14 cellular contexts compared by ENCODE assay signal in the genomic region with DNA sequence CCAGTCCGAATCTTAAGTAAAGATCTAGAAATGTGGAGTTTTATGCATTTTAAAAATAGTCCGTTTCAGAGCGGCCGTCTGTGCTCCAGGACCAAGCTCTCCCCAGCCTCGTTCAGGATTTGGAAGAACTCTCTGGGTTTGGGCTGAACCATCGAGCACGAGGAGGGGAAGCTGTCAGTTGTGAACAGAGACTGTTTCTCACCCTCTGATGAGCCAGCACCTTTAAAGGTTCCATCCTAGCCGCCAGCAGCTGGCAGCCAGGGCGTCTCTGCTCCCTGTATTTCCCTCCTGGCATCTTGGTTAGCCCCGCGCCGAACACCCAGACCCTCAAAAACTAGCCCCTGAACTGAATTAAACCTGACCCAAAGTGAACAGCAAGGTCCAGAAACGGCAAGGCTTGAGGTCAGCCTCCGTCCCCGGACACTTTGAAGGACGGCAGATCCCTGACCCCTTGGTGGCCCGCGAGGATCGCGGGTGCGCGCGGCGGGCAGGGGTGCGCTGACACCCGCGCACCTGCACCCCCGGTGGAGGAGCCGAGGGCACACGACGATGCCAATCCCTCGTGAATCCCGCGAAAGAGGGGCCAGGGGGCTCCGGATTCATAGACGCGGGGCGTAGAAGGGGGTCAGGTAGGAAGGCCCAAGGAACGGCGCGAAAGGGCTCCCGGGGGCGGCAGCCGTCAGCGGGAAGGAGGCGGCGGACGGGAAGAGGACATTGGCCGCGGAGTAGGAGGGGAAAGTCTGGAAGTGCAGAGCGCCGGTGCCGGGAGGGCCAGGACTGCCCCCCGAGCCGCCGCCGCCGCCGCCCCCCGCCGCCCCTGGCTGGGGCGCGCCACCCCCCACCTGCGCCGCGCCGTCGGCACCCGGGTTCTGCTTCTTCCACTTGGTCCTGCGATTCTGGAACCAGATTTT. TPM values are rescaled to one million over a fixed set of nuclear protein-coding genes. Genes with fewer than 3 reads are reported as not detected.
DNase-seq lines count a peak whose midpoint lies in the region; ATAC-seq, FAIRE-seq and TF ChIP-seq lines count a peak whose summit lies in the region.
"Had no signal": no experiment of that assay in that cellular context is flagged by ENCODE, and none has a peak within 500 bp of the region (broad histone marks: within the 10 kb centered on the region; RNA-seq: fewer than 3 reads in every experiment).

No MANE protein-coding gene starts in this region.

- DNase-seq in K562 (ENCODE audit: extremely low read depth in 1 of 4, low spot score in 3 of 4) (no peak), HepG2 (ENCODE audit: low spot score) (no peak), gastrocnemius medialis (no peak), NCI-H1105 treated with DMSO at 0.1 percent for 48 hours (lab: John Stamatoyannopoulos, UW) (no peak), small intestine (no peak), omental fat pad (ENCODE audit: low spot score) (no peak)
- DNase-seq: activated CD4-positive, alpha-beta T cell treated with anti-CD3 and anti-CD28 coated beads, Interleukin-2, amount 50 U/mL, for 48 hours; colonic mucosa; left colon; occipital lobe; stimulated activated CD4-positive, alpha-beta T cell treated with anti-CD3 and anti-CD28 coated beads, Interleukin-4, amount 100 ng/mL, for 1 hour had no signal

- intact Hi-C loops in K562 (cut with micrococcal nuclease) (no loop called here), HepG2 (cut with micrococcal nuclease; ENCODE audit: unreplicated experiment) (no loop called here), gastrocnemius medialis (cut with DNase I; ENCODE audit: low total_unique reads) (no loop called here)

- ATAC-seq in K562 (no peak), HepG2 (no peak), gastrocnemius medialis (no peak), omental fat pad (ENCODE audit: low FRiP score) (no peak)

- H3K9me3 ChIP-seq in HEK293 (ENCODE audit: control insufficient read depth, insufficient read depth, low read depth, low read length) (no peaks in the 10 kb centered on the region), K562 (replicated peaks; ENCODE audit: control insufficient read depth, insufficient read depth, low read depth, low read length) (no peaks in the 10 kb centered on the region), HepG2 (ENCODE audit: low read length) (no peaks in the 10 kb centered on the region), gastrocnemius medialis (no peaks in the 10 kb centered on the region), small intestine (ENCODE audit: control insufficient read depth, low read depth) (no peaks in the 10 kb centered on the region)
- H3K9me3 ChIP-seq: colonic mucosa had no signal

- no TSS peak for BruUV-seq in K562 (replicated peaks; lab: Mats Ljungman, UMichigan)
- no TSS peak for BruUV-seq in HepG2 (replicated peaks; lab: Mats Ljungman, UMichigan)

- TF ChIP-seq CTCF in HEK293 (tag by site-specific recombination; IDR thresholded peaks at IDR 0.05): no peak
- no peak for TF ChIP-seq CTCF in K562 (IDR thresholded peaks at IDR 0.05 in 2 of 3, conservative IDR thresholded peaks at IDR 0.05 in 1 of 3; ENCODE audit: insufficient read depth in 2 of 3, low read depth in 1 of 3, low read length in 3 of 3)
- no peak for TF ChIP-seq CTCF in HepG2 (CRISPR knock-in tag; IDR thresholded peaks at IDR 0.05)
- TF ChIP-seq CTCF in gastrocnemius medialis (IDR thresholded peaks at IDR 0.05 in 4 of 5, conservative IDR thresholded peaks at IDR 0.05 in 1 of 5): no peak
- TF ChIP-seq CTCF in omental fat pad (IDR thresholded peaks at IDR 0.05): no peak

- H4K20me1 ChIP-seq in K562 (replicated peaks; ENCODE audit: control insufficient read depth, insufficient read depth, low read length): no peaks in the 10 kb centered on the region
- no peaks in the 10 kb centered on the region for H4K20me1 ChIP-seq in HepG2 (ENCODE audit: insufficient read depth, low read length)

- in situ Hi-C loops in K562 (cut with MboI) (no loop called here), HepG2 (cut with HindIII; ENCODE audit: extremely low pct_ligation_motif_present, low pct_unique_long_range_greater_than_20kb) (no loop called here), gastrocnemius medialis (cut with MboI; ENCODE audit: low sequenced_read_pairs in 4 of 4) (no loop called here)

- H3K4me1 ChIP-seq in HEK293 (ENCODE audit: control insufficient read depth, insufficient read depth, low read length) (peaks cover 5% of the 10 kb centered on the region; the same call in 1 of the 2 replicates), K562 (replicated peaks in 1 of 2; ENCODE audit: control insufficient read depth in 2 of 2, insufficient read depth in 2 of 2, low read length in 2 of 2) (peaks cover 0 to 3% of the 10 kb centered on the region in 2 experiments; a peak in 3 of 5 replicates), HepG2 (ENCODE audit: insufficient read depth, low read length) (peaks cover 20% of the 10 kb centered on the region), gastrocnemius medialis (peaks cover 3 to 8% of the 10 kb centered on the region in 2 donors), small intestine (ENCODE audit: control insufficient read depth in 2 of 2, insufficient read depth in 1 of 2, low read depth in 1 of 2, low read length in 1 of 2) (peaks cover 2 to 3% of the 10 kb centered on the region in 2 donors)

- H3K27ac ChIP-seq in HEK293 (ENCODE audit: extremely low read depth, low read depth, low read length) (no peak overlapping the region), K562 (ENCODE audit: extremely low read depth, low read depth, low read length) (no peak overlapping the region), HepG2 (ENCODE audit: extremely low read length, insufficient read depth, low read length) (no peak overlapping the region), gastrocnemius medialis (no peak overlapping the region), small intestine (ENCODE audit: low read depth in 1 of 2, low read length in 1 of 2) (no peak overlapping the region)
- H3K27ac ChIP-seq: colonic mucosa had no signal

- POLR2A ChIA-PET in HEK293 (lab: Yijun Ruan, JAX) (interaction anchor here (1.0 kb wide), 1 partner anchor 28 kb away, joined by 5 read pairs; a partner anchor contains a TSS), K562 (lab: Yijun Ruan, JAX) (no interaction called here), HepG2 (lab: Yijun Ruan, JAX) (no interaction called here)

- TF ChIP-seq EP300 in K562 (IDR thresholded peaks at IDR 0.05; ENCODE audit: low read length): no peak
- no peak for TF ChIP-seq EP300 in HepG2 (IDR thresholded peaks at IDR 0.05; ENCODE audit: low read depth in 2 of 2, low read length in 2 of 2)
- no peak for TF ChIP-seq EP300 in HepG2 (CRISPR knock-in tag; IDR thresholded peaks at IDR 0.05; ENCODE audit: borderline replicate concordance)

- no peaks in the 10 kb centered on the region for H3K9me1 ChIP-seq in K562 (ENCODE audit: control insufficient read depth, insufficient read depth, low read length)

- no peak overlapping the region for H2AFZ ChIP-seq in K562 (ENCODE audit: low read depth, low read length)
- H2AFZ ChIP-seq in HepG2 (ENCODE audit: low read length): no peak overlapping the region

- TF ChIP-seq RAD21 in K562 (CRISPR knock-in tag; conservative IDR thresholded peaks at IDR 0.05 in 1 of 2, IDR thresholded peaks at IDR 0.05 in 1 of 2): no peak
- no peak for TF ChIP-seq RAD21 in HepG2 (CRISPR knock-in tag; IDR thresholded peaks at IDR 0.05)

- no peaks in the 10 kb centered on the region for H3K27me3 ChIP-seq in K562 (ENCODE audit: control insufficient read depth in 2 of 2, insufficient read depth in 2 of 2, low read length in 2 of 2)
- H3K27me3 ChIP-seq in HepG2 (ENCODE audit: control insufficient read depth in 1 of 2, insufficient read depth in 2 of 2, low read length in 2 of 2): peaks cover 13 to 62% of the 10 kb centered on the region in 2 experiments
- peaks cover 68 to 84% (median 81%) of the 10 kb centered on the region in 3 donors for H3K27me3 ChIP-seq in gastrocnemius medialis
- H3K27me3 ChIP-seq in small intestine (ENCODE audit: control insufficient read depth in 2 of 2, insufficient read depth in 2 of 2, low read length in 2 of 2): peaks cover 15 to 39% of the 10 kb centered on the region in 2 donors

- CTCF ChIA-PET in HEK293 (lab: Yijun Ruan, JAX): no interaction called here
- CTCF ChIA-PET in K562 (lab: Yijun Ruan, JAX; ENCODE audit: low intra/inter-chr PET ratio): no interaction called here
- CTCF ChIA-PET in HepG2 (lab: Yijun Ruan, JAX; ENCODE audit: low intra/inter-chr PET ratio, low total read pairs): no interaction called here

- H3K79me2 ChIP-seq in K562 (ENCODE audit: control insufficient read depth, insufficient read depth, low read length) (no peaks in the 10 kb centered on the region), HepG2 (ENCODE audit: insufficient read depth, low read length) (no peaks in the 10 kb centered on the region)

- H3K4me3 ChIP-seq in HEK293 (ENCODE audit: low read depth, low read length): no peak overlapping the region
- H3K4me3 ChIP-seq in K562: no peak overlapping the region
- H3K4me3 ChIP-seq in HepG2 (replicated peaks in 1 of 3; ENCODE audit: insufficient read depth in 1 of 3, low read depth in 2 of 3, low read length in 3 of 3): peak overlapping the region in 1 of 3 experiments; percentile 46; a peak in 1 of 6 replicates
- H3K4me3 ChIP-seq in gastrocnemius medialis: peak overlapping the region in 3 of 4 donors; percentile 15 to 39 (median 38)
- H3K4me3 ChIP-seq in small intestine (ENCODE audit: low read depth in 1 of 2, low read length in 2 of 2): peak overlapping the region in 1 of 2 donors; percentile 44
- H3K4me3 ChIP-seq: colonic mucosa had no signal

- H3K4me2 ChIP-seq in K562 (ENCODE audit: insufficient read depth, low read length) (no peak overlapping the region), HepG2 (ENCODE audit: low read depth, low read length) (peak overlapping the region; percentile 55)

- H3K9ac ChIP-seq in K562 (ENCODE audit: insufficient read depth in 1 of 2, low read depth in 2 of 2, low read length in 2 of 2) (no peak overlapping the region), HepG2 (ENCODE audit: insufficient read depth, low read depth, low read length) (no peak overlapping the region)

- no peak for TF ChIP-seq POLR2A in K562 (conservative IDR thresholded peaks at IDR 0.05)
- no peak for TF ChIP-seq POLR2A in HepG2 (IDR thresholded peaks at IDR 0.05; ENCODE audit: insufficient read depth in 1 of 2, low read depth in 2 of 2, low read length in 2 of 2)
- no peak for TF ChIP-seq POLR2A in gastrocnemius medialis (IDR thresholded peaks at IDR 0.05)

- WGBS in K562 (ENCODE audit: insufficient coverage, low coverage, missing lambda C conversion rate): 73% methylated on average over 24 of the region's 70 CpGs
- WGBS in HepG2 (ENCODE audit: low lambda C conversion rate): 57% methylated on average over 45 of the region's 70 CpGs
- 16 to 29% (median 26%) methylated on average over 42 to 70 of the region's 70 CpGs for WGBS in small intestine, 3 donors

- H3K36me3 ChIP-seq in HEK293 (ENCODE audit: control insufficient read depth in 2 of 2, insufficient read depth in 1 of 2, low read length in 2 of 2) (no peaks in the 10 kb centered on the region), K562 (ENCODE audit: control insufficient read depth, insufficient read depth, low read length) (no peaks in the 10 kb centered on the region), HepG2 (replicated peaks in 1 of 2; ENCODE audit: control insufficient read depth in 1 of 2, insufficient read depth in 2 of 2, low read length in 2 of 2) (no peaks in the 10 kb centered on the region), gastrocnemius medialis (no peaks in the 10 kb centered on the region), small intestine (ENCODE audit: control insufficient read depth in 2 of 2, insufficient read depth in 2 of 2, low read length in 2 of 2) (no peaks in the 10 kb centered on the region)
- H3K36me3 ChIP-seq: colonic mucosa had no signal

- FAIRE-seq in K562 (lab: Jason Lieb, UNC) (no peak), HepG2 (lab: Jason Lieb, UNC) (no peak), small intestine (lab: Jason Lieb, UNC) (no peak)

RNA-seq across cellular contexts. Expression of a gene that starts 2.8 kb away (rescaled TPM):
- total RNA-seq in K562 (2011; cell fraction: chromatin; rRNA removed; ENCODE audit: low replicate concordance): not detected in 2 replicates
- not detected in 2 replicates for total RNA-seq in K562 (2011; cell fraction: nucleolus; rRNA removed)
- total RNA-seq in K562 (2011; cell fraction: nucleoplasm; rRNA removed): not detected in 2 replicates
- not detected in 2 replicates for total RNA-seq in K562 (2014; rRNA removed)
- total RNA-seq in K562 (2014; rRNA removed; fragmentation: Illumina TruSeq; extraction: Trizol): not detected in 2 replicates
- total RNA-seq in K562 (2015; rRNA removed; fragmentation: Illumina TruSeq; extraction: Trizol): not detected in 2 replicates
- 0.04 TPM in 1 of 2 replicates, not detected in the other for total RNA-seq in K562 (2021)
- polyA plus RNA-seq in K562 (2011; rRNA removed): not detected in 2 replicates
- not detected in 2 replicates for polyA plus RNA-seq in K562 (2011; cell fraction: cytosol; rRNA removed)
- polyA plus RNA-seq in K562 (2011; cell fraction: nucleus; rRNA removed): not detected in 2 replicates
- polyA plus RNA-seq in K562 (2012): not detected in 2 replicates
- polyA plus RNA-seq in K562 (2014; fragmentation: Illumina TruSeq; extraction: Trizol): not detected in 2 replicates
- not detected for polyA plus RNA-seq in K562 (2014; fragmentation: Nextera tagmentation; extraction: Ambion mirVana)
- polyA plus RNA-seq in K562 (2014; rRNA removed): not detected in 2 replicates
- not detected in 2 replicates for polyA minus RNA-seq in K562 (2011; rRNA and poly(A)+ RNA removed)
- polyA minus RNA-seq in K562 (2011; cell fraction: cytosol; rRNA and poly(A)+ RNA removed): not detected in 2 replicates
- not detected in 2 replicates for polyA minus RNA-seq in K562 (2011; cell fraction: nucleus; rRNA and poly(A)+ RNA removed)
- not detected in 2 replicates for total RNA-seq in HepG2 (2016; rRNA removed; fragmentation: Illumina TruSeq; extraction: Trizol)
- not detected in 2 replicates for total RNA-seq in HepG2 (2016; cell fraction: cytosol; rRNA removed; fragmentation: Illumina TruSeq; extraction: Trizol; ENCODE audit: low read depth)
- not detected in 2 replicates for total RNA-seq in HepG2 (2016; cell fraction: insoluble cytoplasmic fraction; rRNA removed; fragmentation: Illumina TruSeq; extraction: Trizol)
- not detected in 2 replicates for total RNA-seq in HepG2 (2016; cell fraction: membrane; rRNA removed; fragmentation: Illumina TruSeq; extraction: Trizol)
- total RNA-seq in HepG2 (2016; cell fraction: nucleus; rRNA removed; fragmentation: Illumina TruSeq; extraction: Trizol): not detected in 2 replicates
- polyA plus RNA-seq in HepG2 (2011; rRNA removed): not detected in 2 replicates
- polyA plus RNA-seq in HepG2 (2011; cell fraction: cytosol; rRNA removed): not detected in 2 replicates
- not detected in 2 replicates for polyA plus RNA-seq in HepG2 (2011; cell fraction: nucleus; rRNA removed)
- not detected in 2 replicates for polyA plus RNA-seq in HepG2 (2012)
- not detected in 2 replicates for polyA plus RNA-seq in HepG2 (2016; cell fraction: cytosol; fragmentation: Illumina TruSeq; extraction: Trizol; ENCODE audit: low read depth)
- polyA plus RNA-seq in HepG2 (2016; cell fraction: insoluble cytoplasmic fraction; fragmentation: Illumina TruSeq; extraction: Trizol; ENCODE audit: low read depth): not detected in 2 replicates
- not detected in 2 replicates for polyA plus RNA-seq in HepG2 (2016; cell fraction: membrane; fragmentation: Illumina TruSeq; extraction: Trizol; ENCODE audit: low read depth)
- polyA plus RNA-seq in HepG2 (2016; cell fraction: nucleus; fragmentation: Illumina TruSeq; extraction: Trizol; ENCODE audit: insufficient read depth, low read depth): not detected in 2 replicates
- polyA minus RNA-seq in HepG2 (2011; rRNA and poly(A)+ RNA removed; ENCODE audit: low replicate concordance): not detected in 2 replicates
- not detected in 2 replicates for polyA minus RNA-seq in HepG2 (2011; cell fraction: cytosol; rRNA and poly(A)+ RNA removed)
- polyA minus RNA-seq in HepG2 (2011; cell fraction: nucleus; rRNA and poly(A)+ RNA removed): not detected in 2 replicates
- not detected for total RNA-seq in gastrocnemius medialis
- polyA plus RNA-seq in small intestine: under 1 TPM in 1 of 3 donors, not detected in 2; 0.06 TPM
- not detected for total RNA-seq in omental fat pad
- total RNA-seq: activated naive CD4-positive, alpha-beta T cell treated with anti-CD3 and anti-CD28 coated beads, Interleukin-2, amount 50 U/mL, for 72 hours; left colon; LHCN-M2 had no signal

RNA-seq across cellular contexts. Expression of a gene that starts 14.5 kb away (rescaled TPM):
- 4.8 and 10.8 TPM in 2 replicates for total RNA-seq in K562 (2011; cell fraction: chromatin; rRNA removed; ENCODE audit: low replicate concordance)
- total RNA-seq in K562 (2011; cell fraction: nucleolus; rRNA removed): 8.4 and 8.8 TPM in 2 replicates
- 5.4 and 5.6 TPM in 2 replicates for total RNA-seq in K562 (2011; cell fraction: nucleoplasm; rRNA removed)
- total RNA-seq in K562 (2014; rRNA removed): 2.4 and 6.0 TPM in 2 replicates
- total RNA-seq in K562 (2014; rRNA removed; fragmentation: Illumina TruSeq; extraction: Trizol): 2.2 and 3.3 TPM in 2 replicates
- total RNA-seq in K562 (2015; rRNA removed; fragmentation: Illumina TruSeq; extraction: Trizol): 3.0 and 3.3 TPM in 2 replicates
- 5.3 and 6.3 TPM in 2 replicates for total RNA-seq in K562 (2021)
- polyA plus RNA-seq in K562 (2011; rRNA removed): 6.6 and 7.4 TPM in 2 replicates
- 5.8 and 6.9 TPM in 2 replicates for polyA plus RNA-seq in K562 (2011; cell fraction: cytosol; rRNA removed)
- 8.0 and 9.5 TPM in 2 replicates for polyA plus RNA-seq in K562 (2011; cell fraction: nucleus; rRNA removed)
- polyA plus RNA-seq in K562 (2012): 7.6 and 10.8 TPM in 2 replicates
- polyA plus RNA-seq in K562 (2014; fragmentation: Illumina TruSeq; extraction: Trizol): 3.0 and 3.2 TPM in 2 replicates
- under 1 TPM; 0.34 to 0.56 TPM for polyA plus RNA-seq in K562 (2014; fragmentation: Nextera tagmentation; extraction: Ambion mirVana)
- polyA plus RNA-seq in K562 (2014; rRNA removed): 4.1 and 6.4 TPM in 2 replicates
- polyA minus RNA-seq in K562 (2011; rRNA and poly(A)+ RNA removed): 2.7 and 4.6 TPM in 2 replicates
- 2.4 and 4.1 TPM in 2 replicates for polyA minus RNA-seq in K562 (2011; cell fraction: cytosol; rRNA and poly(A)+ RNA removed)
- 2.6 and 3.4 TPM in 2 replicates for polyA minus RNA-seq in K562 (2011; cell fraction: nucleus; rRNA and poly(A)+ RNA removed)
- total RNA-seq in HepG2 (2016; rRNA removed; fragmentation: Illumina TruSeq; extraction: Trizol): 3.7 and 5.2 TPM in 2 replicates
- total RNA-seq in HepG2 (2016; cell fraction: cytosol; rRNA removed; fragmentation: Illumina TruSeq; extraction: Trizol; ENCODE audit: low read depth): 1.1 and 1.9 TPM in 2 replicates
- 4.7 and 6.3 TPM in 2 replicates for total RNA-seq in HepG2 (2016; cell fraction: insoluble cytoplasmic fraction; rRNA removed; fragmentation: Illumina TruSeq; extraction: Trizol)
- 1.9 TPM in 2 replicates for total RNA-seq in HepG2 (2016; cell fraction: membrane; rRNA removed; fragmentation: Illumina TruSeq; extraction: Trizol)
- 2.4 and 3.4 TPM in 2 replicates for total RNA-seq in HepG2 (2016; cell fraction: nucleus; rRNA removed; fragmentation: Illumina TruSeq; extraction: Trizol)
- polyA plus RNA-seq in HepG2 (2011; rRNA removed): 13.1 and 13.7 TPM in 2 replicates
- 14.4 and 17.0 TPM in 2 replicates for polyA plus RNA-seq in HepG2 (2011; cell fraction: cytosol; rRNA removed)
- polyA plus RNA-seq in HepG2 (2011; cell fraction: nucleus; rRNA removed): 11.1 and 11.2 TPM in 2 replicates
- 10.0 and 13.7 TPM in 2 replicates for polyA plus RNA-seq in HepG2 (2012)
- 3.8 and 5.7 TPM in 2 replicates for polyA plus RNA-seq in HepG2 (2016; cell fraction: cytosol; fragmentation: Illumina TruSeq; extraction: Trizol; ENCODE audit: low read depth)
- 7.2 and 9.2 TPM in 2 replicates for polyA plus RNA-seq in HepG2 (2016; cell fraction: insoluble cytoplasmic fraction; fragmentation: Illumina TruSeq; extraction: Trizol; ENCODE audit: low read depth)
- 5.6 and 5.8 TPM in 2 replicates for polyA plus RNA-seq in HepG2 (2016; cell fraction: membrane; fragmentation: Illumina TruSeq; extraction: Trizol; ENCODE audit: low read depth)
- polyA plus RNA-seq in HepG2 (2016; cell fraction: nucleus; fragmentation: Illumina TruSeq; extraction: Trizol; ENCODE audit: insufficient read depth, low read depth): 5.1 and 7.2 TPM in 2 replicates
- polyA minus RNA-seq in HepG2 (2011; rRNA and poly(A)+ RNA removed; ENCODE audit: low replicate concordance): 12.5 and 12.6 TPM in 2 replicates
- polyA minus RNA-seq in HepG2 (2011; cell fraction: cytosol; rRNA and poly(A)+ RNA removed): 6.0 and 7.2 TPM in 2 replicates
- 7.0 and 9.8 TPM in 2 replicates for polyA minus RNA-seq in HepG2 (2011; cell fraction: nucleus; rRNA and poly(A)+ RNA removed)
- 10 to 100 TPM in 3 of 4 donors, 1 to 10 TPM in 1; 4.9 to 16.0 (median 12.2) TPM for total RNA-seq in gastrocnemius medialis
- polyA plus RNA-seq in small intestine: 10 to 100 TPM; 17.2 to 36.5 (median 33.5) TPM
- 10 to 100 TPM; 10.1 to 16.2 (median 13.7) TPM for total RNA-seq in omental fat pad

RNA-seq across cellular contexts. Expression of a gene that starts 28.4 kb away (rescaled TPM):
- total RNA-seq in K562 (2011; cell fraction: chromatin; rRNA removed; ENCODE audit: low replicate concordance): 51.6 and 128 TPM in 2 replicates
- total RNA-seq in K562 (2011; cell fraction: nucleolus; rRNA removed): 37.5 and 42.6 TPM in 2 replicates
- total RNA-seq in K562 (2011; cell fraction: nucleoplasm; rRNA removed): 70.5 and 72.6 TPM in 2 replicates
- total RNA-seq in K562 (2014; rRNA removed) (100 and 106 TPM in 2 replicates), K562 (2014; rRNA removed; fragmentation: Illumina TruSeq; extraction: Trizol) (214 and 230 TPM in 2 replicates), K562 (2015; rRNA removed; fragmentation: Illumina TruSeq; extraction: Trizol) (139 and 152 TPM in 2 replicates), K562 (2021) (119 and 132 TPM in 2 replicates), HepG2 (2016; rRNA removed; fragmentation: Illumina TruSeq; extraction: Trizol) (96.7 and 152 TPM in 2 replicates), gastrocnemius medialis (10 to 100 TPM; 20.1 to 97.2 (median 42.6) TPM), omental fat pad (100 to 1,000 TPM in 1 of 4 donors, 10 to 100 TPM in 3; 62.4 to 120 (median 85.3) TPM)
- polyA plus RNA-seq in K562 (2011; rRNA removed) (160 and 195 TPM in 2 replicates), K562 (2014; fragmentation: Illumina TruSeq; extraction: Trizol) (149 and 163 TPM in 2 replicates), K562 (2014; fragmentation: Nextera tagmentation; extraction: Ambion mirVana) (100 to 1,000 TPM; 294 to 312 TPM), K562 (2014; rRNA removed) (142 and 154 TPM in 2 replicates), HepG2 (2011; rRNA removed) (72.7 and 87.8 TPM in 2 replicates), small intestine (1,000 to 10,000 TPM in 1 of 3 donors, 100 to 1,000 TPM in 2; 247 to 1,393 (median 653) TPM)
- 55.6 and 107 TPM in 2 replicates for polyA plus RNA-seq in K562 (2011; cell fraction: cytosol; rRNA removed)
- 57.6 and 85.7 TPM in 2 replicates for polyA plus RNA-seq in K562 (2011; cell fraction: nucleus; rRNA removed)
- 89.1 and 119 TPM in 2 replicates for polyA plus RNA-seq in K562 (2012)
- polyA minus RNA-seq in K562 (2011; rRNA and poly(A)+ RNA removed): 127 and 155 TPM in 2 replicates
- 45.8 and 73.7 TPM in 2 replicates for polyA minus RNA-seq in K562 (2011; cell fraction: cytosol; rRNA and poly(A)+ RNA removed)
- 17.1 and 34.4 TPM in 2 replicates for polyA minus RNA-seq in K562 (2011; cell fraction: nucleus; rRNA and poly(A)+ RNA removed)
- 10.4 and 13.0 TPM in 2 replicates for total RNA-seq in HepG2 (2016; cell fraction: cytosol; rRNA removed; fragmentation: Illumina TruSeq; extraction: Trizol; ENCODE audit: low read depth)
- total RNA-seq in HepG2 (2016; cell fraction: insoluble cytoplasmic fraction; rRNA removed; fragmentation: Illumina TruSeq; extraction: Trizol): 94.1 and 153 TPM in 2 replicates
- total RNA-seq in HepG2 (2016; cell fraction: membrane; rRNA removed; fragmentation: Illumina TruSeq; extraction: Trizol): 14.4 and 16.9 TPM in 2 replicates
- total RNA-seq in HepG2 (2016; cell fraction: nucleus; rRNA removed; fragmentation: Illumina TruSeq; extraction: Trizol): 41.8 and 47.5 TPM in 2 replicates
- polyA plus RNA-seq in HepG2 (2011; cell fraction: cytosol; rRNA removed): 51.4 and 77.1 TPM in 2 replicates
- polyA plus RNA-seq in HepG2 (2011; cell fraction: nucleus; rRNA removed): 20.7 and 25.9 TPM in 2 replicates
- polyA plus RNA-seq in HepG2 (2012): 48.6 and 50.0 TPM in 2 replicates
- polyA plus RNA-seq in HepG2 (2016; cell fraction: cytosol; fragmentation: Illumina TruSeq; extraction: Trizol; ENCODE audit: low read depth): 4.1 TPM in 2 replicates
- 119 and 129 TPM in 2 replicates for polyA plus RNA-seq in HepG2 (2016; cell fraction: insoluble cytoplasmic fraction; fragmentation: Illumina TruSeq; extraction: Trizol; ENCODE audit: low read depth)
- polyA plus RNA-seq in HepG2 (2016; cell fraction: membrane; fragmentation: Illumina TruSeq; extraction: Trizol; ENCODE audit: low read depth): 9.8 and 10.1 TPM in 2 replicates
- 56.3 and 59.0 TPM in 2 replicates for polyA plus RNA-seq in HepG2 (2016; cell fraction: nucleus; fragmentation: Illumina TruSeq; extraction: Trizol; ENCODE audit: insufficient read depth, low read depth)
- polyA minus RNA-seq in HepG2 (2011; rRNA and poly(A)+ RNA removed; ENCODE audit: low replicate concordance): 28.4 and 56.2 TPM in 2 replicates
- 46.3 and 52.4 TPM in 2 replicates for polyA minus RNA-seq in HepG2 (2011; cell fraction: cytosol; rRNA and poly(A)+ RNA removed)
- polyA minus RNA-seq in HepG2 (2011; cell fraction: nucleus; rRNA and poly(A)+ RNA removed): 28.8 and 40.4 TPM in 2 replicates

Comparison
In these comparisons a context has a peak if more than half of its experiments do, and no peak if none do; other contexts are left out.
1. H3K4me3 ChIP-seq: peak in gastrocnemius medialis (3 of 4); none in HEK293 (single experiment) and K562 (single experiment).